Comparison of ENCODE assay signal across 22 cellular contexts in genomic region chr15:41783272-41783660, GRCh38. TPM values are rescaled to one million over a fixed set of nuclear protein-coding genes. Genes with fewer than 3 reads are reported as not detected.
DNase-seq lines count a peak whose midpoint lies in the region; ATAC-seq lines count a peak whose summit lies in the region.
"Had no signal": no experiment of that assay in that cellular context is flagged by ENCODE, and none has a peak within 500 bp of the region (broad histone marks: within the 10 kb centered on the region; RNA-seq: fewer than 3 reads in every experiment).

No MANE protein-coding gene starts in this region.

- H3K27me3 Mint-ChIP-seq in T-helper 17 cell, result no peaks in the 10 kb centered on the region
- H3K27me3 Mint-ChIP-seq: activated T-cell treated with anti-CD3 and anti-CD28 coated beads, Interleukin-2, amount 50 U/mL, for 24 hours; CD4-positive, alpha-beta T cell had no signal

- H3K4me3 Mint-ChIP-seq in T-helper 17 cell, result no peak overlapping the region
- H3K4me3 Mint-ChIP-seq: activated naive CD4-positive, alpha-beta T cell treated with anti-CD3 and anti-CD28 coated beads for 36 hours; activated T-cell treated with anti-CD3 and anti-CD28 coated beads, Interleukin-2, amount 50 U/mL, for 24 hours; CD4-positive, alpha-beta T cell had no signal

- peaks cover 26% of the 10 kb centered on the region for H3K4me1 Mint-ChIP-seq in T-helper 17 cell

- H3K36me3 Mint-ChIP-seq in T-helper 17 cell (ENCODE audit: low read depth), result peaks cover 3% of the 10 kb centered on the region

- in situ Hi-C loops in G401 (cut with HindIII; ENCODE audit: low sequenced_read_pairs), result no loop called here

- no peaks in the 10 kb centered on the region for H3K9me3 ChIP-seq in T-helper 17 cell (ENCODE audit: control insufficient read depth, low read length, poor library complexity, severe bottlenecking)
- H3K9me3 ChIP-seq: SJSA1, thoracic aorta had no signal

- H3K27ac Mint-ChIP-seq in T-helper 17 cell, result peak overlapping the region; percentile 24
- H3K27ac Mint-ChIP-seq: activated naive CD4-positive, alpha-beta T cell treated with anti-CD3 and anti-CD28 coated beads for 36 hours; activated T-cell treated with anti-CD3 and anti-CD28 coated beads, Interleukin-2, amount 50 U/mL, for 24 hours; CD4-positive, alpha-beta T cell had no signal

- DNase-seq in G401 (ENCODE audit: low spot score) (peak; percentile 90), T-helper 17 cell (no peak), left lobe of liver (ENCODE audit: low spot score) (no peak), NCI-H1930 (lab: John Stamatoyannopoulos, UW) (no peak)
- DNase-seq: activated CD4-positive, alpha-beta T cell treated with anti-CD3 and anti-CD28 coated beads, Interleukin-2, amount 50 U/mL, for 48 hours; activated naive CD4-positive, alpha-beta T cell treated with anti-CD3 and anti-CD28 coated beads for 36 hours; activated T-cell treated with anti-CD3 and anti-CD28 coated beads, Interleukin-2, amount 50 U/mL, for 24 hours; CD4-positive, alpha-beta T cell; DMS153; HCEC 1CT; MM.1S; NCI-H1694; NCI-H2227 treated with DMSO at 0.1 percent for 48 hours; NCI-H82; right cardiac atrium; stimulated activated CD4-positive, alpha-beta T cell treated with anti-CD3 and anti-CD28 coated beads, Interleukin-15, amount 100 ng/mL, for 24 hours; WERI-Rb-1 had no signal

- ATAC-seq in T-helper 17 cell (no peak), left lobe of liver (peak; percentile 38), GM18502 (IDR thresholded peaks at IDR 0.05; ENCODE audit: poor library complexity, unreplicated experiment) (no peak), HG03139 (IDR thresholded peaks at IDR 0.05; ENCODE audit: unreplicated experiment) (no peak)
- ATAC-seq: Panc1, right cardiac atrium had no signal

RNA-seq across cellular contexts. Expression of gene MAPKBP1, which starts 9.0 kb away (rescaled TPM):
- total RNA-seq in G401 (2014; rRNA removed; shearing (Covaris generic)), result 5.8 and 13.2 TPM in 2 replicates
- total RNA-seq in T-helper 17 cell (10 to 100 TPM; 30.2 to 34.6 TPM), left lobe of liver (6.6 TPM)

RNA-seq across cellular contexts. Expression of gene JMJD7, which starts 44.6 kb away (rescaled TPM):
- 6.7 and 11.8 TPM in 2 replicates for total RNA-seq in G401 (2014; rRNA removed; shearing (Covaris generic))
- total RNA-seq in T-helper 17 cell (10 to 100 TPM; 26.7 to 35.6 TPM), left lobe of liver (8.9 TPM)

RNA-seq across cellular contexts. Expression of gene PLA2G4B, which starts 55.4 kb away (rescaled TPM):
- total RNA-seq in G401 (2014; rRNA removed; shearing (Covaris generic)), result 0.37 and 0.92 TPM in 2 replicates
- total RNA-seq in T-helper 17 cell (10 to 100 TPM; 23.1 to 34.8 TPM), left lobe of liver (5.9 TPM)
